Comparison of ENCODE assay signal across 30 cellular contexts in genomic region chr1:240349695-240350094, GRCh38.
"Had no signal": no experiment of that assay in that cellular context is flagged by ENCODE, and none has a peak within 500 bp of the region (broad histone marks: within the 10 kb centered on the region; RNA-seq: fewer than 3 reads in every experiment).

No MANE protein-coding gene starts in this region.

- H3K27ac Mint-ChIP-seq: activated CD4-positive, alpha-beta T cell treated with anti-CD3 and anti-CD28 coated beads, Interleukin-2, amount 10 ng/mL, durations not matched to agents 24 days and 14 days; activated CD8-positive, alpha-beta T cell treated with anti-CD3 and anti-CD28 coated beads for 36 hours; activated naive CD8-positive, alpha-beta T cell treated with anti-CD3 and anti-CD28 coated beads for 36 hours; activated T-cell treated with anti-CD3 and anti-CD28 coated beads, Interleukin-2, amount 50 U/mL, for 72 hours; activated T-helper 17 cell treated with anti-CD3 and anti-CD28 coated beads, Interleukin-2, amount 50 U/mL, for 72 hours; T-cell; T-helper 17 cell had no signal

- DNase-seq: activated CD4-positive, alpha-beta T cell treated with anti-CD3 and anti-CD28 coated beads, Interleukin-2, amount 10 ng/mL, durations not matched to agents 24 days and 14 days; activated CD4-positive, alpha-beta T cell treated with anti-CD3 and anti-CD28 coated beads, Interleukin-2, amount 50 U/mL, for 4 hours; activated CD8-positive, alpha-beta T cell treated with anti-CD3 and anti-CD28 coated beads for 36 hours; activated effector memory CD4-positive, alpha-beta T cell treated with anti-CD3 and anti-CD28 coated beads, Interleukin-2, amount 50 U/mL, for 16 hours; activated naive CD4-positive, alpha-beta T cell; activated naive CD4-positive, alpha-beta T cell treated with anti-CD3 and anti-CD28 coated beads, Interleukin-2, amount 50 U/mL, for 16 hours; activated naive CD8-positive, alpha-beta T cell treated with anti-CD3 and anti-CD28 coated beads for 36 hours; activated T-cell treated with anti-CD3 and anti-CD28 coated beads, Interleukin-2, amount 50 U/mL, for 1 hour; activated T-cell treated with anti-CD3 and anti-CD28 coated beads, Interleukin-2, amount 50 U/mL, for 72 hours; amygdala; NCI-H1092 treated with DMSO at 0.1 percent for 48 hours; NCI-H1417; NCI-H146; NCI-H187; NCI-H2029 treated with DMSO at 0.1 percent for 48 hours; NCI-H2107; NCI-H2171 treated with DMSO at 0.1 percent for 48 hours; NCI-H2227 treated with DMSO at 0.1 percent for 48 hours; NCI-H524 treated with DMSO at 0.1 percent for 48 hours; SHP77; SJCRH30; T-cell; T-helper 17 cell; T1000 had no signal

- H3K4me3 Mint-ChIP-seq: activated CD4-positive, alpha-beta T cell treated with anti-CD3 and anti-CD28 coated beads, Interleukin-2, amount 10 ng/mL, durations not matched to agents 24 days and 14 days; activated CD8-positive, alpha-beta T cell treated with anti-CD3 and anti-CD28 coated beads for 36 hours; activated naive CD8-positive, alpha-beta T cell treated with anti-CD3 and anti-CD28 coated beads for 36 hours; activated T-cell treated with anti-CD3 and anti-CD28 coated beads, Interleukin-2, amount 50 U/mL, for 72 hours; activated T-helper 17 cell treated with anti-CD3 and anti-CD28 coated beads, Interleukin-2, amount 50 U/mL, for 72 hours; central memory CD8-positive, alpha-beta T cell; T-cell; T-helper 17 cell had no signal

- H3K4me3 ChIP-seq: ascending aorta, cardiac muscle cell, SJCRH30, SK-N-MC had no signal

- H3K4me1 Mint-ChIP-seq: activated CD4-positive, alpha-beta T cell treated with anti-CD3 and anti-CD28 coated beads, Interleukin-2, amount 10 ng/mL, durations not matched to agents 24 days and 14 days; activated naive CD8-positive, alpha-beta T cell treated with anti-CD3 and anti-CD28 coated beads for 36 hours; activated T-helper 17 cell treated with anti-CD3 and anti-CD28 coated beads, Interleukin-2, amount 50 U/mL, for 72 hours; central memory CD8-positive, alpha-beta T cell; T-cell; T-helper 17 cell had no signal

- H3K27me3 Mint-ChIP-seq: activated CD4-positive, alpha-beta T cell treated with anti-CD3 and anti-CD28 coated beads, Interleukin-2, amount 10 ng/mL, durations not matched to agents 24 days and 14 days; activated CD8-positive, alpha-beta T cell treated with anti-CD3 and anti-CD28 coated beads for 36 hours; activated naive CD8-positive, alpha-beta T cell treated with anti-CD3 and anti-CD28 coated beads for 36 hours; central memory CD8-positive, alpha-beta T cell; T-cell; T-helper 17 cell had no signal

- H3K27ac ChIP-seq: ascending aorta, cardiac muscle cell, SJCRH30, SK-N-MC had no signal

- ATAC-seq: activated CD8-positive, alpha-beta T cell treated with anti-CD3 and anti-CD28 coated beads for 36 hours; activated T-cell treated with anti-CD3 and anti-CD28 coated beads, Interleukin-2, amount 50 U/mL, for 72 hours; activated T-helper 17 cell treated with anti-CD3 and anti-CD28 coated beads, Interleukin-2, amount 50 U/mL, for 72 hours; Panc1; T-cell; T-helper 17 cell had no signal

- H3K4me1 ChIP-seq: ascending aorta, SJCRH30 had no signal

- H3K9me3 ChIP-seq: ascending aorta, SJCRH30 had no signal

- H3K36me3 ChIP-seq: ascending aorta, cardiac muscle cell, SJCRH30 had no signal

- H3K27me3 ChIP-seq: ascending aorta, cardiac muscle cell, SJCRH30 had no signal

- H3K36me3 Mint-ChIP-seq: activated naive CD8-positive, alpha-beta T cell treated with anti-CD3 and anti-CD28 coated beads for 36 hours; T-cell had no signal
